Comparison of ENCODE assay signal across 11 cellular contexts in genomic region chr2:131801210-131801744, GRCh38.
DNase-seq lines count a peak whose midpoint lies in the region; ATAC-seq, FAIRE-seq and TF ChIP-seq lines count a peak whose summit lies in the region.
"Had no signal": no experiment of that assay in that cellular context is flagged by ENCODE, and none has a peak within 500 bp of the region (broad histone marks: within the 10 kb centered on the region; RNA-seq: fewer than 3 reads in every experiment).

No MANE protein-coding gene starts in this region.

- TF ChIP-seq CTCF in A549 (IDR thresholded peaks at IDR 0.05) (no peak), OCI-LY7 (conservative IDR thresholded peaks at IDR 0.05; ENCODE audit: low read length) (no peak), HFFc6 (IDR thresholded peaks at IDR 0.05) (no peak)

- no peak overlapping the region for H3K4me3 Mint-ChIP-seq in activated naive CD4-positive, alpha-beta T cell treated with anti-CD3 and anti-CD28 coated beads for 36 hours
- H3K4me3 Mint-ChIP-seq in HFFc6, result no peak overlapping the region

- POLR2A ChIA-PET in A549 (lab: Yijun Ruan, JAX), result no interaction called here
- POLR2A ChIA-PET in OCI-LY7 (lab: Charles Lee), result no interaction called here

- H3K9me3 Mint-ChIP-seq in activated naive CD4-positive, alpha-beta T cell treated with anti-CD3 and anti-CD28 coated beads for 36 hours, result no peaks in the 10 kb centered on the region
- no peaks in the 10 kb centered on the region for H3K9me3 Mint-ChIP-seq in HFFc6
- H3K9me3 Mint-ChIP-seq: activated naive CD4-positive, alpha-beta T cell treated with anti-CD3 and anti-CD28 coated beads, Interleukin-2, amount 50 U/mL, for 72 hours had no signal

- FAIRE-seq in A549 (lab: Jason Lieb, UNC), result no peak

- H2AFZ ChIP-seq in OCI-LY7 (ENCODE audit: low read length), result 0 out of 2 replicates have a peak overlapping the region, but pooled peaks have one; percentile 14

- TF ChIP-seq RAD21 in A549 (conservative IDR thresholded peaks at IDR 0.05 in 1 of 2, IDR thresholded peaks at IDR 0.05 in 1 of 2), result no peak

- no peaks in the 10 kb centered on the region for H3K36me3 ChIP-seq in OCI-LY7 (ENCODE audit: insufficient read depth, low read length)
- H3K36me3 ChIP-seq: SJSA1 had no signal

- H3K4me2 ChIP-seq in A549 (peak overlapping the region; percentile 97), OCI-LY7 (ENCODE audit: low read length) (peak overlapping the region; percentile 58)

- H3K79me2 ChIP-seq in OCI-LY7 (ENCODE audit: insufficient read depth, low read depth, low read length), result no peaks in the 10 kb centered on the region

- BruUV-seq in OCI-LY7 (replicated peaks; lab: Mats Ljungman, UMichigan), result no TSS peak

- no peaks in the 10 kb centered on the region for H3K4me1 Mint-ChIP-seq in activated naive CD4-positive, alpha-beta T cell treated with anti-CD3 and anti-CD28 coated beads for 36 hours (ENCODE audit: low read depth)
- H3K4me1 Mint-ChIP-seq in HFFc6 (ENCODE audit: low read depth), result no peaks in the 10 kb centered on the region

- no peaks in the 10 kb centered on the region for H3K36me3 Mint-ChIP-seq in activated naive CD4-positive, alpha-beta T cell treated with anti-CD3 and anti-CD28 coated beads for 36 hours (ENCODE audit: low read depth)
- no peaks in the 10 kb centered on the region for H3K36me3 Mint-ChIP-seq in HFFc6 (ENCODE audit: low read depth)
- H3K36me3 Mint-ChIP-seq: activated CD8-positive, alpha-beta memory T cell treated with anti-CD3 and anti-CD28 coated beads, Interleukin-2, amount 10 ng/mL, durations not matched to agents 7 days and 5 days; activated naive CD4-positive, alpha-beta T cell treated with anti-CD3 and anti-CD28 coated beads, Interleukin-2, amount 50 U/mL, for 72 hours had no signal

- TF ChIP-seq EP300 in A549 (IDR thresholded peaks at IDR 0.05), result no peak

- ATAC-seq in A549 (peak in 1 of 2 experiments; percentile 33; a peak in 1 of 6 replicates), GM18867 (IDR thresholded peaks at IDR 0.05; ENCODE audit: unreplicated experiment) (peak; percentile 8), left colon (peak; percentile 33), GM21367 (IDR thresholded peaks at IDR 0.05; ENCODE audit: unreplicated experiment) (no peak)

- peaks cover 3% of the 10 kb centered on the region for H3K27me3 Mint-ChIP-seq in activated naive CD4-positive, alpha-beta T cell treated with anti-CD3 and anti-CD28 coated beads for 36 hours (ENCODE audit: low read depth)
- H3K27me3 Mint-ChIP-seq in HFFc6 (ENCODE audit: insufficient read depth), result peaks cover 3% of the 10 kb centered on the region; the same call in 1 of the 2 replicates

- TF ChIP-seq POLR2A in A549 (IDR thresholded peaks at IDR 0.05; ENCODE audit: low read length), result no peak

- CTCF ChIA-PET in A549 (lab: Yijun Ruan, JAX) (interaction anchor here (0.7 to 2.9 kb wide), 13 partner anchors 12 to 669 kb away, joined by 3 to 20 read pairs (median 3); no protein-coding TSS in a partner anchor), OCI-LY7 (lab: Charles Lee; ENCODE audit: unreplicated experiment) (interaction anchor here (0.6 to 1.1 kb wide), 2 partner anchors 129 to 1264 kb away, joined by 3 to 4 read pairs; no protein-coding TSS in a partner anchor)
- CTCF ChIA-PET in activated naive CD4-positive, alpha-beta T cell treated with anti-CD3 and anti-CD28 coated beads for 36 hours (lab: Charles Lee), result interaction anchor here (1.0 to 2.9 kb wide), 4 partner anchors 15 to 129 kb away, joined by 3 to 17 read pairs (median 10); no protein-coding TSS in a partner anchor

- no peak overlapping the region for H3K27ac Mint-ChIP-seq in activated naive CD4-positive, alpha-beta T cell treated with anti-CD3 and anti-CD28 coated beads for 36 hours
- no peak overlapping the region for H3K27ac Mint-ChIP-seq in HFFc6
- H3K27ac Mint-ChIP-seq: activated CD8-positive, alpha-beta memory T cell treated with anti-CD3 and anti-CD28 coated beads, Interleukin-2, amount 10 ng/mL, durations not matched to agents 7 days and 5 days; activated naive CD4-positive, alpha-beta T cell treated with anti-CD3 and anti-CD28 coated beads, Interleukin-2, amount 50 U/mL, for 72 hours had no signal

- H3K9me3 ChIP-seq in A549, result no peaks in the 10 kb centered on the region
- H3K9me3 ChIP-seq in OCI-LY7 (ENCODE audit: low read length), result no peaks in the 10 kb centered on the region
- H3K9me3 ChIP-seq: SJSA1 had no signal

- no peaks in the 10 kb centered on the region for H4K20me1 ChIP-seq in OCI-LY7 (ENCODE audit: insufficient read depth, low read length)

- no peaks in the 10 kb centered on the region for H3K9me2 ChIP-seq in OCI-LY7 (ENCODE audit: insufficient read depth, low read length)

- no peak overlapping the region; the same call in 2 of the 3 replicates for H3K4me3 ChIP-seq in A549
- H3K4me3 ChIP-seq in OCI-LY7 (ENCODE audit: low read depth, low read length, poor library complexity, severe bottlenecking), result peak overlapping the region; percentile 40
- H3K4me3 ChIP-seq: SJSA1 had no signal

- WGBS in A549 (ENCODE audit: missing lambda C conversion rate), result 47% methylated on average over 13 of the region's 42 CpGs

- H3K4me1 ChIP-seq in A549 (no peaks in the 10 kb centered on the region), OCI-LY7 (ENCODE audit: insufficient read depth, low read length, poor library complexity, severe bottlenecking) (peaks cover 4% of the 10 kb centered on the region)

- DNase-seq in A549 (ENCODE audit: low read depth in 1 of 2, low spot score in 1 of 2) (no peak), OCI-LY7 (ENCODE audit: low spot score) (no peak), left colon (peak in 1 of 2 donors; percentile 9), HFFc6 (no peak), Kasumi-1 (lab: John Stamatoyannopoulos, UW) (no peak)
- no peak for DNase-seq in activated naive CD4-positive, alpha-beta T cell treated with anti-CD3 and anti-CD28 coated beads for 36 hours

- intact Hi-C loops in OCI-LY7 (cut with micrococcal nuclease; ENCODE audit: unreplicated experiment), result loop anchor here (5.0 to 10.0 kb wide), 3 partner anchors 346 to 649 kb away; no protein-coding TSS in a partner anchor
- intact Hi-C loops in left colon (cut with DNase I, micrococcal nuclease), result loop anchor here in 1 of 2 donors (10.0 kb wide), 1 partner anchor 126 kb away; no protein-coding TSS in a partner anchor
- intact Hi-C loops in activated naive CD4-positive, alpha-beta T cell treated with anti-CD3 and anti-CD28 coated beads for 36 hours (cut with micrococcal nuclease), result loop anchor here (1.0 to 5.0 kb wide), 2 partner anchors 309 to 647 kb away; partner anchors contain the start of gene MZT2A

- H3K27ac ChIP-seq in A549 (no peak overlapping the region), OCI-LY7 (ENCODE audit: low read depth, low read length, poor library complexity, severe bottlenecking) (no peak overlapping the region)
- H3K27ac ChIP-seq: SJSA1 had no signal

TF ChIP-seq in A549, 52 proteins besides CTCF, POLR2A, EP300 and RAD21:
- TF ChIP-seq HDAC2 (IDR thresholded peaks at IDR 0.05), result no peak
- TF ChIP-seq ZC3H11A (IDR thresholded peaks at IDR 0.05), result no peak
- no peak for TF ChIP-seq ZSCAN20 (CRISPR knock-in tag; IDR thresholded peaks at IDR 0.05)
- no peak for TF ChIP-seq RFX5 (IDR thresholded peaks at IDR 0.05)
- no peak for TF ChIP-seq RARB (CRISPR knock-in tag; IDR thresholded peaks at IDR 0.05)
- no peak for TF ChIP-seq PHF8 (IDR thresholded peaks at IDR 0.05; ENCODE audit: borderline replicate concordance, low read depth)
- no peak for TF ChIP-seq RCOR1 (IDR thresholded peaks at IDR 0.05; ENCODE audit: low read depth, low read length)
- no peak for TF ChIP-seq POLR2AphosphoS2 (conservative IDR thresholded peaks at IDR 0.05; ENCODE audit: low read length)
- TF ChIP-seq CBX8 (IDR thresholded peaks at IDR 0.05), result no peak
- no peak for TF ChIP-seq EHF (CRISPR knock-in tag; IDR thresholded peaks at IDR 0.05)
- TF ChIP-seq FOSB (CRISPR knock-in tag; IDR thresholded peaks at IDR 0.05), result no peak
- no peak for TF ChIP-seq ESRRA (IDR thresholded peaks at IDR 0.05; ENCODE audit: borderline replicate concordance, low read length)
- no peak for TF ChIP-seq REST (IDR thresholded peaks at IDR 0.05)
- no peak for TF ChIP-seq SMC3 (IDR thresholded peaks at IDR 0.05)
- TF ChIP-seq MAX (IDR thresholded peaks at IDR 0.05), result no peak
- TF ChIP-seq CHD4 (IDR thresholded peaks at IDR 0.05; ENCODE audit: borderline replicate concordance), result no peak
